29 cellular contexts compared by ENCODE assay signal in the genomic region with DNA sequence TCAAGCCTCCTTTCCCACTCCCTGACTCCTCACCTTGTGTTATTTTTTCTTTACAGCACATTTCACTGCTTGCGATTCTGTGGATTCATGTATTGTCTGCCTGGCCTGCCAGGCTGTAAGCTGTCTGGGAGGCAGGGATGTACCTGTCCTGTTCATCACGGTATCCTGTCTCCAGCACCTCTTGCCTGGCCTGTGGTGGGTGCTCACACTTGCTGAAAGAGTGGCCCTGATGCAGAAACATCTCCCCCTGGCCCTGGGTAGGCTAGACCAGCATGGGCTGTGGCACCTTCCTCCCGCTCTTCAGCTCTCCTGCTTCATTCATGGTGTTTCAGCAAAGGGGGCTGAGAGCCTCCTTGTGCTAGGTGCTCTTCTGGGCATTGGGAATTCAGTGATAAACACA.
"Had no signal": no experiment of that assay in that cellular context is flagged by ENCODE, and none has a peak within 500 bp of the region (broad histone marks: within the 10 kb centered on the region; RNA-seq: fewer than 3 reads in every experiment).

No MANE protein-coding gene starts in this region.

- H3K4me3 Mint-ChIP-seq: activated CD4-positive, alpha-beta memory T cell treated with anti-CD3 and anti-CD28 coated beads for 36 hours; activated CD4-positive, alpha-beta T cell treated with anti-CD3 and anti-CD28 coated beads for 36 hours; activated CD4-positive, alpha-beta T cell treated with anti-CD3 and anti-CD28 coated beads, Interleukin-2, amount 10 ng/mL, durations not matched to agents 24 days and 14 days; activated CD8-positive, alpha-beta memory T cell treated with anti-CD3 and anti-CD28 coated beads, Interleukin-2, amount 10 ng/mL, durations not matched to agents 7 days and 5 days; activated CD8-positive, alpha-beta T cell treated with anti-CD3 and anti-CD28 coated beads, Interleukin-2, amount 10 ng/mL, durations not matched to agents 7 days and 5 days; activated naive CD4-positive, alpha-beta T cell treated with anti-CD3 and anti-CD28 coated beads, Interleukin-2, amount 10 ng/mL, durations not matched to agents 7 days and 5 days; activated naive CD8-positive, alpha-beta T cell treated with anti-CD3 and anti-CD28 coated beads, Interleukin-2, amount 10 ng/mL, durations not matched to agents 7 days and 5 days; brain had no signal

- H3K9me3 Mint-ChIP-seq: activated CD4-positive, alpha-beta memory T cell treated with anti-CD3 and anti-CD28 coated beads for 36 hours; activated CD4-positive, alpha-beta T cell treated with anti-CD3 and anti-CD28 coated beads, Interleukin-2, amount 10 ng/mL, durations not matched to agents 24 days and 14 days; activated naive CD4-positive, alpha-beta T cell treated with anti-CD3 and anti-CD28 coated beads, Interleukin-2, amount 10 ng/mL, durations not matched to agents 7 days and 5 days; activated naive CD8-positive, alpha-beta T cell treated with anti-CD3 and anti-CD28 coated beads, Interleukin-2, amount 10 ng/mL, durations not matched to agents 7 days and 5 days had no signal

- ATAC-seq: activated CD4-positive, alpha-beta T cell treated with anti-CD3 and anti-CD28 coated beads for 36 hours; activated CD8-positive, alpha-beta memory T cell treated with anti-CD3 and anti-CD28 coated beads, Interleukin-2, amount 10 ng/mL, durations not matched to agents 7 days and 5 days; activated CD8-positive, alpha-beta T cell treated with anti-CD3 and anti-CD28 coated beads, Interleukin-2, amount 10 ng/mL, durations not matched to agents 7 days and 5 days; activated naive CD4-positive, alpha-beta T cell treated with anti-CD3 and anti-CD28 coated beads, Interleukin-2, amount 50 U/mL, for 72 hours; esophagus mucosa; foreskin keratinocyte; gastrocnemius medialis; heart left ventricle had no signal

- H3K4me1 ChIP-seq: ascending aorta, breast epithelium, colonic mucosa, foreskin keratinocyte, gastrocnemius medialis, heart left ventricle had no signal

- H3K9me3 ChIP-seq: ascending aorta, breast epithelium, colonic mucosa, gastrocnemius medialis, heart left ventricle had no signal

- H3K27ac Mint-ChIP-seq: activated CD4-positive, alpha-beta memory T cell treated with anti-CD3 and anti-CD28 coated beads for 36 hours; activated CD4-positive, alpha-beta T cell treated with anti-CD3 and anti-CD28 coated beads for 36 hours; activated CD4-positive, alpha-beta T cell treated with anti-CD3 and anti-CD28 coated beads, Interleukin-2, amount 10 ng/mL, durations not matched to agents 24 days and 14 days; activated CD8-positive, alpha-beta memory T cell treated with anti-CD3 and anti-CD28 coated beads, Interleukin-2, amount 10 ng/mL, durations not matched to agents 7 days and 5 days; activated CD8-positive, alpha-beta T cell treated with anti-CD3 and anti-CD28 coated beads, Interleukin-2, amount 10 ng/mL, durations not matched to agents 7 days and 5 days; activated naive CD4-positive, alpha-beta T cell treated with anti-CD3 and anti-CD28 coated beads, Interleukin-2, amount 10 ng/mL, durations not matched to agents 7 days and 5 days; activated naive CD8-positive, alpha-beta T cell treated with anti-CD3 and anti-CD28 coated beads, Interleukin-2, amount 10 ng/mL, durations not matched to agents 7 days and 5 days had no signal

- H3K36me3 ChIP-seq: ascending aorta, breast epithelium, cardiac muscle cell, colonic mucosa, gastrocnemius medialis, heart left ventricle had no signal

- DNase-seq: activated CD4-positive, alpha-beta memory T cell treated with anti-CD3 and anti-CD28 coated beads for 36 hours; activated CD4-positive, alpha-beta T cell treated with anti-CD3 and anti-CD28 coated beads for 36 hours; activated CD4-positive, alpha-beta T cell treated with anti-CD3 and anti-CD28 coated beads, Interleukin-2, amount 10 ng/mL, durations not matched to agents 24 days and 14 days; activated CD4-positive, CD25-positive, alpha-beta regulatory T cell; activated CD4-positive, CD25-positive, alpha-beta regulatory T cell treated with anti-CD3 and anti-CD28 coated beads, Interleukin-2, amount 50 U/mL, for 72 hours; activated CD8-positive, alpha-beta memory T cell treated with anti-CD3 and anti-CD28 coated beads, Interleukin-2, amount 10 ng/mL, durations not matched to agents 7 days and 5 days; activated CD8-positive, alpha-beta memory T cell treated with anti-CD3 and anti-CD28 coated beads, Interleukin-2, amount 50 U/mL, for 4 hours; activated CD8-positive, alpha-beta T cell treated with anti-CD3 and anti-CD28 coated beads, Interleukin-2, amount 10 ng/mL, durations not matched to agents 7 days and 5 days; activated gamma-delta T cell; activated naive CD4-positive, alpha-beta T cell; activated naive CD4-positive, alpha-beta T cell treated with anti-CD3 and anti-CD28 coated beads, Interleukin-2, amount 10 ng/mL, durations not matched to agents 7 days and 5 days; activated naive CD8-positive, alpha-beta T cell treated with anti-CD3 and anti-CD28 coated beads, Interleukin-2, amount 10 ng/mL, durations not matched to agents 7 days and 5 days; activated T-cell treated with anti-CD3 and anti-CD28 coated beads, Interleukin-2, amount 50 U/mL, for 1 hour; activated T-cell treated with anti-CD3 and anti-CD28 coated beads, Interleukin-2, amount 50 U/mL, for 48 hours; central memory CD4-positive, alpha-beta T cell; cerebellar nuclear complex; colonic mucosa; effector CD8-positive, alpha-beta T cell; foreskin keratinocyte; gastrocnemius medialis; glutamatergic neuron; heart left ventricle; T-helper 2 cell had no signal

- H3K27ac ChIP-seq: ascending aorta, breast epithelium, cardiac muscle cell, colonic mucosa, foreskin keratinocyte, gastrocnemius medialis, heart left ventricle had no signal

- H3K4me3 ChIP-seq: ascending aorta, breast epithelium, cardiac muscle cell, colonic mucosa, gastrocnemius medialis, heart left ventricle had no signal

- H3K36me3 Mint-ChIP-seq: activated CD4-positive, alpha-beta memory T cell treated with anti-CD3 and anti-CD28 coated beads for 36 hours; activated CD8-positive, alpha-beta memory T cell treated with anti-CD3 and anti-CD28 coated beads, Interleukin-2, amount 10 ng/mL, durations not matched to agents 7 days and 5 days; activated naive CD4-positive, alpha-beta T cell treated with anti-CD3 and anti-CD28 coated beads, Interleukin-2, amount 10 ng/mL, durations not matched to agents 7 days and 5 days; activated naive CD4-positive, alpha-beta T cell treated with anti-CD3 and anti-CD28 coated beads, Interleukin-2, amount 50 U/mL, for 72 hours; activated naive CD8-positive, alpha-beta T cell treated with anti-CD3 and anti-CD28 coated beads, Interleukin-2, amount 10 ng/mL, durations not matched to agents 7 days and 5 days; brain had no signal

- H3K27me3 Mint-ChIP-seq: brain had no signal

- H3K4me1 Mint-ChIP-seq: activated CD4-positive, alpha-beta T cell treated with anti-CD3 and anti-CD28 coated beads for 36 hours; activated CD4-positive, alpha-beta T cell treated with anti-CD3 and anti-CD28 coated beads, Interleukin-2, amount 10 ng/mL, durations not matched to agents 24 days and 14 days; activated CD8-positive, alpha-beta memory T cell treated with anti-CD3 and anti-CD28 coated beads, Interleukin-2, amount 10 ng/mL, durations not matched to agents 7 days and 5 days; activated naive CD4-positive, alpha-beta T cell treated with anti-CD3 and anti-CD28 coated beads, Interleukin-2, amount 10 ng/mL, durations not matched to agents 7 days and 5 days had no signal

- H3K27me3 ChIP-seq: ascending aorta, cardiac muscle cell, colonic mucosa had no signal
